Comparison of ENCODE assay signal across 8 cellular contexts in the genomic region with DNA sequence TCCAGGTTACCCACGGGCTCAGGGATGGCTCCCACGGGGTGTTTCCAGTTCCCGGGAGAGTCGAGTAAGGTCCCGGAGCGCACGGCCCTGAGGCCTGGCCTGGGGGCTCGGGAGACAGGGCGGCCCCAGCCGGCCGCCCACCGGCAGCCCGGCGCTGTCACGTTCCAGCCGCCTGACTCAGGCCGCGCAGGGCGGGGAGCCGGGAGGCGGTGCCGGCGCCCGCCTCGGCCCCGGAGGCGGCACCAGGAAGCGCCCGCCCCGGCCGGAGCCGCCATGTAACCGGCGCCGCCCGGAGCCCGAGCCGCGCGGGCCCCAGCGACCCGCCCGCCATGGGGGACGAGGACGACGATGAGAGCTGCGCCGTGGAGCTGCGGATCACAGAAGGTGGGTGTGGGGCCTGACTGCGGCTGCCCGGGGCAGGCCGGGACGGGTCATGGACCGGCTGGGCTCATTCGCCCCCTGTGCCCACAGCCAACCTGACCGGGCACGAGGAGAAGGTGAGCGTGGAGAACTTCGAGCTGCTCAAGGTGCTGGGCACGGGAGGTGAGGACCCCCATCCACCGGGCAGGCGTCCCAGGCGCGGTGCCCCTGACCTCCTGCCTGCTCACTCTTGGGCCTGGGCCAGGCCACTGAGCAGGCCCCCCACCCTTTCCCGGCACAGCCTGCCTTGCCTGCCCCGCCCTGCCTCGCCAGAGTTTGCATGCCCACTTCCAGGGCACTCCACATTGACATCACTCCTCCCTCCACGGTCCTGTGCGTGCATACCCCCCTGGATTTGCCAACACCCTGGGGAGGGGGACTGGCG. TPM values are rescaled to one million over a fixed set of nuclear protein-coding genes. Genes with fewer than 3 reads are reported as not detected.
DNase-seq lines count a peak whose midpoint lies in the region; ATAC-seq and TF ChIP-seq lines count a peak whose summit lies in the region.

RPS6KA4 (plus strand) TSS at position 256 of the 805 bp plus-strand sequence; CDS start at position 330, 74 bp downstream.

- peak within 1 kb of the TSS; percentile 87 for H3K27ac Mint-ChIP-seq in central memory CD8-positive, alpha-beta T cell (ENCODE audit: low read depth)

- no peak for TF ChIP-seq CTCF in sigmoid colon (IDR thresholded peaks at IDR 0.05)

- peaks cover 29% of the 10 kb centered on the region for H3K4me1 Mint-ChIP-seq in central memory CD8-positive, alpha-beta T cell

- H3K36me3 Mint-ChIP-seq in central memory CD8-positive, alpha-beta T cell (ENCODE audit: insufficient read depth): peaks cover 17% of the 10 kb centered on the region

- intact Hi-C loops in sigmoid colon (cut with DNase I): no loop called here

- peak; percentile 37 for ATAC-seq in GM18520 (IDR thresholded peaks at IDR 0.05; ENCODE audit: unreplicated experiment)
- ATAC-seq in central memory CD8-positive, alpha-beta T cell (replicated peaks; ENCODE audit: extremely low read depth, poor library complexity, severe bottlenecking): peak; percentile 83
- no peak for ATAC-seq in HG02981 (IDR thresholded peaks at IDR 0.05; ENCODE audit: unreplicated experiment)

- H3K9me3 ChIP-seq in sigmoid colon: no peaks in the 10 kb centered on the region

- peaks cover 0 to 31% (median 14%) of the 10 kb centered on the region in 4 donors for H3K36me3 ChIP-seq in sigmoid colon

- peak within 1 kb of the TSS; percentile 79 to 92 (median 84) for H3K4me3 ChIP-seq in sigmoid colon

- H3K4me1 ChIP-seq in sigmoid colon: peaks cover 0 to 45% (median 38%) of the 10 kb centered on the region in 4 donors

- H3K27me3 ChIP-seq in sigmoid colon: no peaks in the 10 kb centered on the region

- WGBS in sigmoid colon, 2 donors: 0% methylated on average over 70 of the region's 70 CpGs

- DNase-seq in AG08395 (ENCODE audit: low spot score) (peak; percentile 95), HuH-7 (ENCODE audit: low spot score) (peak; percentile 58), T1000 (lab: John Stamatoyannopoulos, UW) (peak; percentile 65), iPS-NIHi7 (ENCODE audit: extremely low spot score) (peak; percentile 91), sigmoid colon (no peak)
- DNase-seq in central memory CD8-positive, alpha-beta T cell (ENCODE audit: low spot score in 2 of 2): no peak

- peak within 1 kb of the TSS; percentile 79 to 90 (median 86) for H3K27ac ChIP-seq in sigmoid colon

- H3K27me3 Mint-ChIP-seq in central memory CD8-positive, alpha-beta T cell: no peaks in the 10 kb centered on the region

- H3K9me3 Mint-ChIP-seq in central memory CD8-positive, alpha-beta T cell: no peaks in the 10 kb centered on the region

- peak within 1 kb of the TSS; percentile 95 for H3K4me3 Mint-ChIP-seq in central memory CD8-positive, alpha-beta T cell

- TF ChIP-seq POLR2A in sigmoid colon (IDR thresholded peaks at IDR 0.05): peak in 1 of 2 donors; percentile 27

- TF ChIP-seq EP300 in sigmoid colon (IDR thresholded peaks at IDR 0.05): no peak

RNA-seq across cellular contexts. Expression of gene RPS6KA4, which starts in this region (rescaled TPM):
- 10 to 100 TPM; 15.6 to 24.1 (median 18.6) TPM for total RNA-seq in sigmoid colon
- polyA plus RNA-seq in sigmoid colon: 10 to 100 TPM; 14.4 to 48.4 (median 16.6) TPM

Comparison
In these comparisons a context has a peak if more than half of its experiments do, and no peak if none do; other contexts are left out.
1. DNase-seq: peak in AG08395 (single experiment), HuH-7 (single experiment), T1000 (single experiment) and iPS-NIHi7 (single experiment); none in central memory CD8-positive, alpha-beta T cell (0 of 2) and sigmoid colon (single experiment).